In genomic region chr16:30785126-30786106, GRCh38 we compare ENCODE assay signal across 8 cellular contexts. TPM values are rescaled to one million over a fixed set of nuclear protein-coding genes. Genes with fewer than 3 reads are reported as not detected.
DNase-seq lines count a peak whose midpoint lies in the region; ATAC-seq and TF ChIP-seq lines count a peak whose summit lies in the region.

No MANE protein-coding gene starts in this region.

- H3K23ac ChIP-seq in mesendoderm (ENCODE audit: low read length): no peak overlapping the region

- TF ChIP-seq CTCF in cardiac muscle cell (IDR thresholded peaks at IDR 0.05; ENCODE audit: low read depth, low read length) (no peak), brain microvascular endothelial cell (IDR thresholded peaks at IDR 0.05; ENCODE audit: low read depth, low read length, missing control alignments) (no peak), upper lobe of left lung (IDR thresholded peaks at IDR 0.05) (no peak)

- no peak overlapping the region for H4K8ac ChIP-seq in mesendoderm (ENCODE audit: low read depth, low read length)

- H2BK5ac ChIP-seq in mesendoderm (ENCODE audit: low read length): no peak overlapping the region

- intact Hi-C loops in cardiac septum (cut with DNase I): loop anchor here (5.0 kb wide), 2 partner anchors 107 to 137 kb away; partner anchors contain the start of genes BCL7C and FBXL19

- no peak for TF ChIP-seq POLR2A in upper lobe of left lung (IDR thresholded peaks at IDR 0.05)

- no peak overlapping the region for H2BK15ac ChIP-seq in mesendoderm (replicated peaks; ENCODE audit: low read depth)

- no peak overlapping the region for H3K18ac ChIP-seq in mesendoderm (ENCODE audit: low read length)

- no peak for TF ChIP-seq EP300 in upper lobe of left lung (IDR thresholded peaks at IDR 0.05)

- ATAC-seq in upper lobe of left lung (ENCODE audit: low FRiP score in 2 of 2) (no peak), left lobe of liver (no peak)

- peak overlapping the region; percentile 89 for H3K27ac ChIP-seq in cardiac muscle cell
- peak overlapping the region; percentile 81 for H3K27ac ChIP-seq in brain microvascular endothelial cell
- no peak overlapping the region for H3K27ac ChIP-seq in mesendoderm (ENCODE audit: low read depth, low read length)
- peak overlapping the region in 3 of 4 donors; percentile 91 to 96 (median 93) for H3K27ac ChIP-seq in upper lobe of left lung

- no CpG with 5 or more reads among the region's 7 CpGs for WGBS in mesendoderm (ENCODE audit: extremely low coverage, insufficient coverage, low lambda C conversion rate)
- WGBS in upper lobe of left lung, 2 donors: 76 to 86% methylated on average over 7 of the region's 7 CpGs

- peak overlapping the region; percentile 95 for H3K9ac ChIP-seq in mesendoderm (ENCODE audit: low read length)

- H3K4me1 ChIP-seq in cardiac muscle cell (ENCODE audit: low read depth): peaks cover 10% of the 10 kb centered on the region
- peaks cover 2% of the 10 kb centered on the region for H3K4me1 ChIP-seq in mesendoderm (ENCODE audit: control insufficient read depth, low read depth, low read length)
- H3K4me1 ChIP-seq in upper lobe of left lung: peaks cover 14 to 23% (median 18%) of the 10 kb centered on the region in 4 donors

- H3K4me3 ChIP-seq in cardiac muscle cell: peak overlapping the region; percentile 97
- H3K4me3 ChIP-seq in brain microvascular endothelial cell (ENCODE audit: low read depth, low read length): peak overlapping the region; percentile 92
- no peak overlapping the region for H3K4me3 ChIP-seq in mesendoderm (ENCODE audit: low read length)
- peak overlapping the region in 3 of 4 donors; percentile 96 to 99 (median 96) for H3K4me3 ChIP-seq in upper lobe of left lung

- no peak overlapping the region for H2AK5ac ChIP-seq in mesendoderm (ENCODE audit: low read length)

- H3K79me2 ChIP-seq in mesendoderm (ENCODE audit: control insufficient read depth, insufficient read depth, low read length): peaks cover 15% of the 10 kb centered on the region

- H3K4ac ChIP-seq in mesendoderm (ENCODE audit: low read depth, low read length): no peak overlapping the region

- no peak for DNase-seq in cardiac muscle cell (ENCODE audit: low read depth in 1 of 2, low spot score in 1 of 2)
- no peak for DNase-seq in cardiac septum (ENCODE audit: low spot score)
- DNase-seq in brain microvascular endothelial cell: no peak
- no peak for DNase-seq in mesendoderm
- DNase-seq in upper lobe of left lung: no peak
- DNase-seq in SIG-M5 treated with dmso at 0.1 percent for 504 hours (lab: John Stamatoyannopoulos, UW; ENCODE audit: unreplicated experiment): no peak
- no peak for DNase-seq in SKM-1 (lab: John Stamatoyannopoulos, UW; ENCODE audit: unreplicated experiment)
- no peak for DNase-seq in left lobe of liver (ENCODE audit: low spot score)

- H3K4me2 ChIP-seq in mesendoderm (ENCODE audit: low read length): peak overlapping the region; percentile 94

- H3K27me3 ChIP-seq in cardiac muscle cell (no peaks in the 10 kb centered on the region), brain microvascular endothelial cell (replicated peaks) (no peaks in the 10 kb centered on the region), mesendoderm (ENCODE audit: insufficient read depth, low read length, poor library complexity) (no peaks in the 10 kb centered on the region), upper lobe of left lung (no peaks in the 10 kb centered on the region)

- H3K9me3 ChIP-seq in cardiac muscle cell (ENCODE audit: low read depth): no peaks in the 10 kb centered on the region
- no peaks in the 10 kb centered on the region for H3K9me3 ChIP-seq in upper lobe of left lung

- H3K79me1 ChIP-seq in mesendoderm (ENCODE audit: low read length): peaks cover 9% of the 10 kb centered on the region

- H2BK120ac ChIP-seq in mesendoderm (ENCODE audit: low read depth, low read length): no peak overlapping the region

- H4K5ac ChIP-seq in mesendoderm (ENCODE audit: low read length): no peak overlapping the region

- peaks cover 27% of the 10 kb centered on the region for H3K36me3 ChIP-seq in cardiac muscle cell
- peaks cover 24% of the 10 kb centered on the region for H3K36me3 ChIP-seq in brain microvascular endothelial cell (replicated peaks)
- H3K36me3 ChIP-seq in mesendoderm (ENCODE audit: control insufficient read depth, insufficient read depth, low read length): peaks cover 1% of the 10 kb centered on the region
- H3K36me3 ChIP-seq in upper lobe of left lung: peaks cover 7 to 31% (median 26%) of the 10 kb centered on the region in 4 donors

- in situ Hi-C loops in brain microvascular endothelial cell (cut with HindIII; ENCODE audit: low pct_ligation_motif_present, low sequenced_read_pairs): loop anchor here (25.0 kb wide), 1 partner anchor 102 kb away; the partner anchor contains the start of genes BCL7C and CTF1

- peak overlapping the region; percentile 93 for H3K56ac ChIP-seq in mesendoderm (ENCODE audit: low read length)

RNA-seq across cellular contexts. Expression of gene ZNF629, which starts 1.6 kb away (rescaled TPM):
- total RNA-seq in cardiac muscle cell (41.7 and 50.9 TPM in 2 replicates), cardiac septum (22.7 TPM), upper lobe of left lung (10 to 100 TPM; 13.1 to 32.5 (median 14.8) TPM), left lobe of liver (4.6 TPM)
- polyA plus RNA-seq in cardiac muscle cell: 20.1 and 22.2 TPM in 2 replicates
- polyA plus RNA-seq in mesendoderm (2013, experiment 1 of 2): 10.8 TPM
- polyA plus RNA-seq in mesendoderm (2013, experiment 2 of 2): 10.3 TPM

RNA-seq across cellular contexts. Expression of gene RNF40, which starts 23.3 kb away (rescaled TPM):
- total RNA-seq in cardiac muscle cell (91.8 and 104 TPM in 2 replicates), cardiac septum (47.9 TPM), upper lobe of left lung (100 to 1,000 TPM in 2 of 6 donors, 10 to 100 TPM in 4; 69.9 to 137 (median 95.2) TPM), left lobe of liver (35.7 TPM)
- 64.5 and 76.3 TPM in 2 replicates for polyA plus RNA-seq in cardiac muscle cell
- 42.9 TPM for polyA plus RNA-seq in mesendoderm (2013, experiment 1 of 2)
- 41.1 TPM for polyA plus RNA-seq in mesendoderm (2013, experiment 2 of 2)

RNA-seq across cellular contexts. Expression of gene CFAP119, which starts 23.6 kb away (rescaled TPM):
- total RNA-seq in cardiac muscle cell (7.1 and 9.1 TPM in 2 replicates), cardiac septum (1.0 TPM), upper lobe of left lung (10 to 100 TPM in 4 of 6 donors, 1 to 10 TPM in 2; 6.1 to 45.1 (median 16.0) TPM), left lobe of liver (0.40 TPM)
- 7.4 and 16.4 TPM in 2 replicates for polyA plus RNA-seq in cardiac muscle cell
- 3.4 TPM for polyA plus RNA-seq in mesendoderm (2013, experiment 1 of 2)
- polyA plus RNA-seq in mesendoderm (2013, experiment 2 of 2): 2.5 TPM

RNA-seq across cellular contexts. Expression of gene PHKG2, which starts 37.2 kb away (rescaled TPM):
- total RNA-seq in cardiac muscle cell: 29.7 and 35.1 TPM in 2 replicates
- polyA plus RNA-seq in cardiac muscle cell: 52.1 and 57.0 TPM in 2 replicates
- 13.2 TPM for total RNA-seq in cardiac septum
- 24.5 TPM for polyA plus RNA-seq in mesendoderm (2013, experiment 1 of 2)
- 24.1 TPM for polyA plus RNA-seq in mesendoderm (2013, experiment 2 of 2)
- total RNA-seq in upper lobe of left lung: 10 to 100 TPM; 27.4 to 70.2 (median 33.5) TPM
- total RNA-seq in left lobe of liver: 23.0 TPM
